ENCODE assay signal across 21 cellular contexts in genomic region chr20:50130346-50130703, GRCh38. TPM values are rescaled to one million over a fixed set of nuclear protein-coding genes. Genes with fewer than 3 reads are reported as not detected.
DNase-seq lines count a peak whose midpoint lies in the region; ATAC-seq and TF ChIP-seq lines count a peak whose summit lies in the region.
"Had no signal": no experiment of that assay in that cellular context is flagged by ENCODE, and none has a peak within 500 bp of the region (broad histone marks: within the 10 kb centered on the region; RNA-seq: fewer than 3 reads in every experiment).

No MANE protein-coding gene starts in this region.

- H3K9ac ChIP-seq in adipocyte (ENCODE audit: low read length): peak overlapping the region; percentile 25

- intact Hi-C loops in heart right ventricle (cut with DNase I): no loop called here
- intact Hi-C loops in left ventricle myocardium superior (cut with micrococcal nuclease): no loop called here
- intact Hi-C loops in tibial artery (cut with DNase I; ENCODE audit: low total_unique reads): no loop called here

- TF ChIP-seq CTCF in heart right ventricle (IDR thresholded peaks at IDR 0.05) (no peak), tibial artery (IDR thresholded peaks at IDR 0.05) (no peak)

- DNase-seq in heart right ventricle: no peak
- DNase-seq in left ventricle myocardium superior: no peak
- no peak for DNase-seq in adipocyte (ENCODE audit: low read depth)
- no peak for DNase-seq in tibial artery
- no peak for DNase-seq in SIG-M5 treated with dmso at 0.1 percent for 504 hours (lab: John Stamatoyannopoulos, UW; ENCODE audit: unreplicated experiment)
- DNase-seq in hippocampal formation (lab: John Stamatoyannopoulos, UW): no peak
- DNase-seq: ACHN; activated CD4-positive, alpha-beta memory T cell treated with anti-CD3 and anti-CD28 coated beads, Interleukin-2, amount 10 ng/mL, durations not matched to agents 7 days and 5 days; activated T-cell treated with anti-CD3 and anti-CD28 coated beads, Interleukin-2, amount 50 U/mL, for 1 hour; COR-L47; dorsolateral prefrontal cortex; head of caudate nucleus; KBM-7; NCI-H2081; NCI-H510A treated with DMSO at 0.1 percent for 48 hours; SIG-M5; WERI-Rb-1 had no signal

- H3K36me3 ChIP-seq in heart right ventricle: peaks cover 0 to 98% (median 37%) of the 10 kb centered on the region in 9 donors
- peaks cover 85% of the 10 kb centered on the region for H3K36me3 ChIP-seq in adipocyte (ENCODE audit: control insufficient read depth, insufficient read depth, low read length, severe bottlenecking)
- peaks cover 34 to 37% of the 10 kb centered on the region in 2 donors for H3K36me3 ChIP-seq in muscle layer of duodenum (ENCODE audit: control insufficient read depth in 1 of 2, insufficient read depth in 2 of 2, low read length in 2 of 2)
- peaks cover 13 to 75% (median 41%) of the 10 kb centered on the region in 3 donors for H3K36me3 ChIP-seq in tibial artery

- H3K27me3 ChIP-seq in heart right ventricle (no peaks in the 10 kb centered on the region), adipocyte (replicated peaks; ENCODE audit: control insufficient read depth, insufficient read depth, low read length) (no peaks in the 10 kb centered on the region), muscle layer of duodenum (ENCODE audit: low read depth, low read length) (no peaks in the 10 kb centered on the region), tibial artery (no peaks in the 10 kb centered on the region)
- H3K27me3 ChIP-seq: breast epithelium, dorsolateral prefrontal cortex had no signal

- peak overlapping the region in 2 of 10 donors; percentile 5 to 13 for H3K4me3 ChIP-seq in heart right ventricle
- H3K4me3 ChIP-seq in adipocyte (ENCODE audit: low read length): no peak overlapping the region
- peak overlapping the region; percentile 12 to 52 for H3K4me3 ChIP-seq in muscle layer of duodenum (ENCODE audit: low read depth in 1 of 2, low read length in 2 of 2)
- H3K4me3 ChIP-seq in tibial artery: peak overlapping the region in 1 of 2 donors; percentile 10
- H3K4me3 ChIP-seq: breast epithelium, dorsolateral prefrontal cortex had no signal

- H3K9me3 ChIP-seq in heart right ventricle (no peaks in the 10 kb centered on the region), adipocyte (ENCODE audit: control insufficient read depth, low read length) (no peaks in the 10 kb centered on the region), muscle layer of duodenum (ENCODE audit: control insufficient read depth in 1 of 2, low read length in 2 of 2) (no peaks in the 10 kb centered on the region), tibial artery (no peaks in the 10 kb centered on the region)
- H3K9me3 ChIP-seq: breast epithelium had no signal

- 93 to 98% methylated on average over 1 of the region's 1 CpG for WGBS in heart right ventricle, 2 donors

- H3K27ac ChIP-seq in heart right ventricle (peak overlapping the region in 6 of 10 donors; percentile 39 to 76 (median 72)), muscle layer of duodenum (ENCODE audit: low read length) (peak overlapping the region; percentile 42), tibial artery (peak overlapping the region; percentile 65 to 76)
- H3K27ac ChIP-seq: breast epithelium, WERI-Rb-1 had no signal

- no peak for ATAC-seq in heart right ventricle
- ATAC-seq in left ventricle myocardium superior: no peak
- ATAC-seq in HG02840 (IDR thresholded peaks at IDR 0.05; ENCODE audit: low FRiP score, unreplicated experiment): no peak
- ATAC-seq: stimulated activated memory B cell treated with anti-CD40 and anti-IgM and Interleukin-4, amounts not matched to agents 10 μg/mL and 1 μg/mL and 100 μg/mL, for 72 hours had no signal

- peaks cover 0 to 38% (median 23%) of the 10 kb centered on the region in 9 donors for H3K4me1 ChIP-seq in heart right ventricle
- H3K4me1 ChIP-seq in adipocyte (ENCODE audit: control insufficient read depth, insufficient read depth, low read length): peaks cover 39% of the 10 kb centered on the region
- H3K4me1 ChIP-seq in muscle layer of duodenum (ENCODE audit: control insufficient read depth in 1 of 2, insufficient read depth in 2 of 2, low read length in 2 of 2): peaks cover 12 to 53% of the 10 kb centered on the region in 2 donors
- H3K4me1 ChIP-seq in tibial artery: peaks cover 0 to 35% (median 21%) of the 10 kb centered on the region in 4 donors
- H3K4me1 ChIP-seq: breast epithelium had no signal

RNA-seq across cellular contexts. Expression of gene UBE2V1, which starts 17.4 kb away (rescaled TPM):
- total RNA-seq in heart right ventricle (100 to 1,000 TPM in 2 of 10 donors, 10 to 100 TPM in 8; 72.6 to 113 (median 90.2) TPM), left ventricle myocardium superior (92.6 TPM)
- 10 to 100 TPM; 61.9 to 80.0 TPM for polyA plus RNA-seq in heart right ventricle

RNA-seq across cellular contexts. Expression of gene PEDS1, which starts 23.2 kb away (rescaled TPM):
- 10 to 100 TPM; 12.2 to 36.2 (median 19.4) TPM for total RNA-seq in heart right ventricle
- polyA plus RNA-seq in heart right ventricle: 10 to 100 TPM; 31.1 to 40.2 TPM
- total RNA-seq in left ventricle myocardium superior: 31.1 TPM
